ENCODE assay signal across 19 cellular contexts in genomic region chr7:156918642-156919041, GRCh38. TPM values are rescaled to one million over a fixed set of nuclear protein-coding genes. Genes with fewer than 3 reads are reported as not detected.
DNase-seq lines count a peak whose midpoint lies in the region; ATAC-seq and TF ChIP-seq lines count a peak whose summit lies in the region.
"Had no signal": no experiment of that assay in that cellular context is flagged by ENCODE, and none has a peak within 500 bp of the region (broad histone marks: within the 10 kb centered on the region; RNA-seq: fewer than 3 reads in every experiment).

No MANE protein-coding gene starts in this region.

- POLR2A ChIA-PET in activated CD8-positive, alpha-beta T cell treated with anti-CD3 and anti-CD28 coated beads for 36 hours (lab: Charles Lee) = no interaction called here
- POLR2A ChIA-PET in activated CD8-positive, alpha-beta T cell treated with anti-CD3 and anti-CD28 coated beads, Interleukin-2, amount 10 ng/mL, durations not matched to agents 7 days and 5 days (lab: Charles Lee) = no interaction called here

- H3K27ac Mint-ChIP-seq in activated CD8-positive, alpha-beta T cell treated with anti-CD3 and anti-CD28 coated beads for 36 hours = peak overlapping the region; percentile 57
- H3K27ac Mint-ChIP-seq in activated CD8-positive, alpha-beta T cell treated with anti-CD3 and anti-CD28 coated beads, Interleukin-2, amount 10 ng/mL, durations not matched to agents 7 days and 5 days = no peak overlapping the region
- H3K27ac Mint-ChIP-seq in stimulated activated memory B cell treated with anti-CD40 and anti-IgM and Interleukin-4, amounts not matched to agents 10 μg/mL and 1 μg/mL and 100 μg/mL, for 72 hours = no peak overlapping the region

- peak overlapping the region; percentile 94 for H3K4me2 ChIP-seq in OCI-LY3 (ENCODE audit: low read length)
- H3K4me2 ChIP-seq: A549 had no signal

- peak overlapping the region; percentile 68 for H3K4me3 ChIP-seq in OCI-LY3 (ENCODE audit: low read length)
- H3K4me3 ChIP-seq: A549, ascending aorta had no signal

- no peaks in the 10 kb centered on the region for H3K79me2 ChIP-seq in OCI-LY3 (ENCODE audit: low read length)

- no peaks in the 10 kb centered on the region for H3K9me3 Mint-ChIP-seq in activated CD8-positive, alpha-beta T cell treated with anti-CD3 and anti-CD28 coated beads for 36 hours
- H3K9me3 Mint-ChIP-seq in activated CD8-positive, alpha-beta T cell treated with anti-CD3 and anti-CD28 coated beads, Interleukin-2, amount 10 ng/mL, durations not matched to agents 7 days and 5 days (ENCODE audit: insufficient read depth) = peaks cover 4% of the 10 kb centered on the region
- peaks cover 2% of the 10 kb centered on the region for H3K9me3 Mint-ChIP-seq in stimulated activated memory B cell treated with anti-CD40 and anti-IgM and Interleukin-4, amounts not matched to agents 10 μg/mL and 1 μg/mL and 100 μg/mL, for 72 hours

- DNase-seq in activated CD8-positive, alpha-beta T cell treated with anti-CD3 and anti-CD28 coated beads for 36 hours = no peak
- no peak for DNase-seq in activated CD8-positive, alpha-beta T cell treated with anti-CD3 and anti-CD28 coated beads, Interleukin-2, amount 10 ng/mL, durations not matched to agents 7 days and 5 days
- no peak for DNase-seq in NCI-H187 (lab: John Stamatoyannopoulos, UW)
- DNase-seq: activated CD4-positive, alpha-beta T cell treated with anti-CD3 and anti-CD28 coated beads for 48 hours; DMS153; foreskin keratinocyte; left ventricle myocardium superior; NCI-H1436 treated with DMSO at 0.1 percent for 48 hours; NCI-H510A; SIG-M5; stimulated activated naive CD4-positive, alpha-beta T cell had no signal

- intact Hi-C loops in activated CD8-positive, alpha-beta T cell treated with anti-CD3 and anti-CD28 coated beads for 36 hours (cut with micrococcal nuclease) = no loop called here

- peaks cover 36% of the 10 kb centered on the region for H3K4me1 Mint-ChIP-seq in activated CD8-positive, alpha-beta T cell treated with anti-CD3 and anti-CD28 coated beads for 36 hours (ENCODE audit: low read depth)
- peaks cover 23% of the 10 kb centered on the region for H3K4me1 Mint-ChIP-seq in activated CD8-positive, alpha-beta T cell treated with anti-CD3 and anti-CD28 coated beads, Interleukin-2, amount 10 ng/mL, durations not matched to agents 7 days and 5 days (ENCODE audit: low read depth)
- H3K4me1 Mint-ChIP-seq in stimulated activated memory B cell treated with anti-CD40 and anti-IgM and Interleukin-4, amounts not matched to agents 10 μg/mL and 1 μg/mL and 100 μg/mL, for 72 hours = peaks cover 33% of the 10 kb centered on the region

- TF ChIP-seq CTCF in activated CD8-positive, alpha-beta T cell treated with anti-CD3 and anti-CD28 coated beads for 36 hours (IDR thresholded peaks at IDR 0.05) = no peak
- TF ChIP-seq CTCF in OCI-LY3 (IDR thresholded peaks at IDR 0.05; ENCODE audit: low read depth, low read length) = no peak

- peaks cover 44% of the 10 kb centered on the region for H3K27me3 Mint-ChIP-seq in activated CD8-positive, alpha-beta T cell treated with anti-CD3 and anti-CD28 coated beads for 36 hours
- peaks cover 39% of the 10 kb centered on the region for H3K27me3 Mint-ChIP-seq in activated CD8-positive, alpha-beta T cell treated with anti-CD3 and anti-CD28 coated beads, Interleukin-2, amount 10 ng/mL, durations not matched to agents 7 days and 5 days (ENCODE audit: low read depth)
- H3K27me3 Mint-ChIP-seq in stimulated activated memory B cell treated with anti-CD40 and anti-IgM and Interleukin-4, amounts not matched to agents 10 μg/mL and 1 μg/mL and 100 μg/mL, for 72 hours = peaks cover 75% of the 10 kb centered on the region

- H3K4me3 Mint-ChIP-seq in activated CD8-positive, alpha-beta T cell treated with anti-CD3 and anti-CD28 coated beads for 36 hours = no peak overlapping the region
- H3K4me3 Mint-ChIP-seq in activated CD8-positive, alpha-beta T cell treated with anti-CD3 and anti-CD28 coated beads, Interleukin-2, amount 10 ng/mL, durations not matched to agents 7 days and 5 days = no peak overlapping the region
- no peak overlapping the region for H3K4me3 Mint-ChIP-seq in stimulated activated memory B cell treated with anti-CD40 and anti-IgM and Interleukin-4, amounts not matched to agents 10 μg/mL and 1 μg/mL and 100 μg/mL, for 72 hours

- peaks cover 54% of the 10 kb centered on the region for H3K4me1 ChIP-seq in OCI-LY3 (ENCODE audit: low read length)
- H3K4me1 ChIP-seq: A549, ascending aorta, foreskin keratinocyte had no signal

- peak overlapping the region; percentile 96 for H3K27ac ChIP-seq in OCI-LY3 (ENCODE audit: low read length)
- H3K27ac ChIP-seq: A549, ascending aorta, C4-2B, foreskin keratinocyte had no signal

- no peaks in the 10 kb centered on the region for H3K36me3 ChIP-seq in OCI-LY3 (replicated peaks; ENCODE audit: low read depth, low read length)
- H3K36me3 ChIP-seq: ascending aorta had no signal

- CTCF ChIA-PET in activated CD8-positive, alpha-beta T cell treated with anti-CD3 and anti-CD28 coated beads for 36 hours (lab: Charles Lee) = interaction anchor here (2.1 kb wide), 1 partner anchor 31 kb away, joined by 6 read pairs; the partner anchor contains the start of gene NOM1
- CTCF ChIA-PET in activated CD8-positive, alpha-beta T cell treated with anti-CD3 and anti-CD28 coated beads, Interleukin-2, amount 10 ng/mL, durations not matched to agents 7 days and 5 days (lab: Charles Lee) = no interaction called here

- no peak overlapping the region for H2AFZ ChIP-seq in OCI-LY3 (ENCODE audit: low read depth, low read length)

- peak; percentile 46 for ATAC-seq in activated CD8-positive, alpha-beta T cell treated with anti-CD3 and anti-CD28 coated beads for 36 hours
- ATAC-seq in activated CD8-positive, alpha-beta T cell treated with anti-CD3 and anti-CD28 coated beads, Interleukin-2, amount 10 ng/mL, durations not matched to agents 7 days and 5 days = no peak
- ATAC-seq in GM19395 (IDR thresholded peaks at IDR 0.05; ENCODE audit: unreplicated experiment) (peak; percentile 40), HG02884 (IDR thresholded peaks at IDR 0.05; ENCODE audit: unreplicated experiment) (peak; percentile 55), SK-N-SH treated with all-trans-retinoic acid at 6 μM for 48 hours (no peak)
- ATAC-seq in stimulated activated memory B cell treated with anti-CD40 and anti-IgM and Interleukin-4, amounts not matched to agents 10 μg/mL and 1 μg/mL and 100 μg/mL, for 72 hours = no peak
- ATAC-seq: A549, foreskin keratinocyte, left ventricle myocardium superior had no signal

- H3K9me3 ChIP-seq in OCI-LY3 (ENCODE audit: insufficient read depth, low read length) = no peaks in the 10 kb centered on the region
- H3K9me3 ChIP-seq: A549, ascending aorta had no signal

- H3K9ac ChIP-seq in OCI-LY3 (ENCODE audit: low read length) = peak overlapping the region; percentile 75

- no peaks in the 10 kb centered on the region for H4K20me1 ChIP-seq in OCI-LY3 (ENCODE audit: insufficient read depth, low read length)

- H3K36me3 Mint-ChIP-seq in activated CD8-positive, alpha-beta T cell treated with anti-CD3 and anti-CD28 coated beads for 36 hours (ENCODE audit: low read depth) = no peaks in the 10 kb centered on the region
- peaks cover 4% of the 10 kb centered on the region for H3K36me3 Mint-ChIP-seq in activated CD8-positive, alpha-beta T cell treated with anti-CD3 and anti-CD28 coated beads, Interleukin-2, amount 10 ng/mL, durations not matched to agents 7 days and 5 days (ENCODE audit: low read depth)
- H3K36me3 Mint-ChIP-seq in stimulated activated memory B cell treated with anti-CD40 and anti-IgM and Interleukin-4, amounts not matched to agents 10 μg/mL and 1 μg/mL and 100 μg/mL, for 72 hours = no peaks in the 10 kb centered on the region

- no peaks in the 10 kb centered on the region for H3K27me3 ChIP-seq in OCI-LY3 (ENCODE audit: low read depth, low read length)
- H3K27me3 ChIP-seq: ascending aorta had no signal

TF ChIP-seq in SK-N-SH treated with all-trans-retinoic acid at 6 μM for 48 hours, 23 proteins besides CTCF, POLR2A, EP300 and RAD21 (continues in another document):
- TF ChIP-seq TCF4 (CRISPR knock-in tag; IDR thresholded peaks at IDR 0.05; ENCODE audit: borderline replicate concordance) = no peak
- TF ChIP-seq CSDC2 (CRISPR knock-in tag; IDR thresholded peaks at IDR 0.05) = no peak
- TF ChIP-seq CREB5 (CRISPR knock-in tag; IDR thresholded peaks at IDR 0.05; ENCODE audit: low read depth) = no peak
- no peak for TF ChIP-seq ISL1 (CRISPR knock-in tag; IDR thresholded peaks at IDR 0.05)
- TF ChIP-seq ZNF565 (CRISPR knock-in tag; conservative IDR thresholded peaks at IDR 0.05; ENCODE audit: low read depth) = no peak
- TF ChIP-seq TOX (CRISPR knock-in tag; IDR thresholded peaks at IDR 0.05; ENCODE audit: borderline replicate concordance) = no peak
- no peak for TF ChIP-seq SNAI2 (CRISPR knock-in tag; IDR thresholded peaks at IDR 0.05)
- TF ChIP-seq RARB (CRISPR knock-in tag; IDR thresholded peaks at IDR 0.05) = no peak
- no peak for TF ChIP-seq ZFP30 (CRISPR knock-in tag; IDR thresholded peaks at IDR 0.05)

RNA-seq across cellular contexts. Expression of gene LMBR1, which starts 25.7 kb away (rescaled TPM):
- total RNA-seq in activated CD8-positive, alpha-beta T cell treated with anti-CD3 and anti-CD28 coated beads for 36 hours = 10 to 100 TPM; 42.7 to 50.6 TPM
- 10 to 100 TPM; 49.7 to 51.2 TPM for total RNA-seq in activated CD8-positive, alpha-beta T cell treated with anti-CD3 and anti-CD28 coated beads, Interleukin-2, amount 10 ng/mL, durations not matched to agents 7 days and 5 days

RNA-seq across cellular contexts. Expression of gene NOM1, which starts 30.9 kb away (rescaled TPM):
- total RNA-seq in activated CD8-positive, alpha-beta T cell treated with anti-CD3 and anti-CD28 coated beads for 36 hours = 10 to 100 TPM; 32.4 to 34.0 TPM
- 10 to 100 TPM; 28.1 to 28.8 TPM for total RNA-seq in activated CD8-positive, alpha-beta T cell treated with anti-CD3 and anti-CD28 coated beads, Interleukin-2, amount 10 ng/mL, durations not matched to agents 7 days and 5 days

Comparison
In these comparisons a context has a peak if more than half of its experiments do, and no peak if none do; other contexts are left out.
1. ATAC-seq: peak in activated CD8-positive, alpha-beta T cell treated with anti-CD3 and anti-CD28 coated beads for 36 hours (single experiment), GM19395 (single experiment) and HG02884 (single experiment); none in activated CD8-positive, alpha-beta T cell treated with anti-CD3 and anti-CD28 coated beads, Interleukin-2, amount 10 ng/mL, durations not matched to agents 7 days and 5 days (single experiment), SK-N-SH treated with all-trans-retinoic acid at 6 μM for 48 hours (single experiment) and stimulated activated memory B cell treated with anti-CD40 and anti-IgM and Interleukin-4, amounts not matched to agents 10 μg/mL and 1 μg/mL and 100 μg/mL, for 72 hours (single experiment).